In the genomic region with DNA sequence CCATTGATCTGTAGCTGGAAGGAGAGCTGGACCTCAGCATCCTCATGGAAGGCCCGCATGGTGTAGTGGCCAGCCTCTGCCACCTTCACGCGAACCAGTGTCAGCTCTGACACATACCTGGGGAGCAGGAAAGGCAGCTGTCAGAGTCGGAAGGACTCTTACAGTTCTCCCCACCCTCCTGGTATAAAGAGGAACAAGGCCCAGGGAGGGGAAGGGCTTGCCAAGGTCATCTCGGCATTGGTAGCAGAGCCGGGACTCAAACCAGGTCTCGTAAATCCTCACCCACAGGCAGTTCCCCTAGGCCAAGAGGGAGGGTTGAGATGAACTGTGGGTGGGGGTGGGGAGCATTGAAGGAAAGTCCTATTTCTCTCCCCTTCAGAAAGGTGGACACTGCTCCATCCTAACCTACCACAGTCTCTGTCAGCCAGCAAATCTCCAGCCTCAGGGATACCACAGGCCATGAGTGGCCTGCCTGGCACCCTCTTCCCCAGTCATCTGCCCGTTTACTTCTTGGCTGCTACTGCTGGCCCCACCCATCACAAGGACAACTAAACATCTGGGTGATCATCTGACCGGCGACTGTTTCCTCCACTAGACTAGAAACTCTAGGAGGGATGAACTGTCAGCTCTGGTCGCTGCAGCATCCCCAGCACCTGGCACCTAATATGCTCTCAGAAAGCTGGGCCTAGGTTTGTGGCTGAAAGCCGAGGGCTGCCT, we compare ENCODE assay signal across 16 cellular contexts. TPM values are rescaled to one million over a fixed set of nuclear protein-coding genes. Genes with fewer than 3 reads are reported as not detected.
A peak's percentile ranks its signal among the peaks of the same experiment; 100 is the strongest.
DNase-seq lines count a peak whose midpoint lies in the region; ATAC-seq and TF ChIP-seq lines count a peak whose summit lies in the region.
"Had no signal": no experiment of that assay in that cellular context is flagged by ENCODE, and none has a peak within 500 bp of the region (broad histone marks: within the 10 kb centered on the region; RNA-seq: fewer than 3 reads in every experiment).

No MANE protein-coding gene starts in this region.

- peak overlapping the region; percentile 69 for H3K27ac Mint-ChIP-seq in dendritic cell treated with granulocyte-macrophage colony-stimulating factor and Interleukin-4, amounts not matched to agents 40 ng/mL and 50 ng/mL, for 4 days
- H3K27ac Mint-ChIP-seq: activated CD8-positive, alpha-beta memory T cell treated with anti-CD3 and anti-CD28 coated beads, Interleukin-2, amount 10 ng/mL, durations not matched to agents 7 days and 5 days had no signal

- CTCF ChIA-PET in GM10248 (lab: Yijun Ruan, JAX) (interaction anchor here (1.2 to 3.0 kb wide), 8 partner anchors 11 to 305 kb away, joined by 3 to 19 read pairs (median 8); no protein-coding TSS in a partner anchor), PC-9 (lab: Charles Lee) (no interaction called here)

- no peak for TF ChIP-seq CTCF in mucosa of descending colon (IDR thresholded peaks at IDR 0.05)
- TF ChIP-seq CTCF in uterus (IDR thresholded peaks at IDR 0.05) = no peak
- no peak for TF ChIP-seq CTCF in GM10248 (IDR thresholded peaks at IDR 0.05; ENCODE audit: control extremely low read depth, extremely low read depth, low read depth, missing control alignments)
- TF ChIP-seq CTCF in PC-9 (conservative IDR thresholded peaks at IDR 0.05) = no peak

- H2AFZ ChIP-seq in PC-9 = no peak overlapping the region

- H3K36me3 Mint-ChIP-seq in dendritic cell treated with granulocyte-macrophage colony-stimulating factor and Interleukin-4, amounts not matched to agents 40 ng/mL and 50 ng/mL, for 4 days (ENCODE audit: low read depth) = no peaks in the 10 kb centered on the region

- ATAC-seq in Right ventricle myocardium inferior (no peak), left cardiac atrium (no peak), mucosa of descending colon (peak; percentile 39), GM21619 (IDR thresholded peaks at IDR 0.05; ENCODE audit: unreplicated experiment) (no peak)
- ATAC-seq: activated CD8-positive, alpha-beta memory T cell treated with anti-CD3 and anti-CD28 coated beads, Interleukin-2, amount 10 ng/mL, durations not matched to agents 7 days and 5 days; HCT116 had no signal

- H4K20me1 ChIP-seq in PC-9 (ENCODE audit: insufficient read depth) = no peaks in the 10 kb centered on the region

- H3K36me3 ChIP-seq in mucosa of descending colon (ENCODE audit: low read depth) (no peaks in the 10 kb centered on the region), uterus (no peaks in the 10 kb centered on the region), PC-9 (ENCODE audit: low read depth) (no peaks in the 10 kb centered on the region)

- peaks cover 59% of the 10 kb centered on the region for H3K4me1 Mint-ChIP-seq in dendritic cell treated with granulocyte-macrophage colony-stimulating factor and Interleukin-4, amounts not matched to agents 40 ng/mL and 50 ng/mL, for 4 days (ENCODE audit: low read depth)

- H3K27me3 ChIP-seq in uterus (no peaks in the 10 kb centered on the region), PC-9 (ENCODE audit: insufficient read depth, low read depth) (no peaks in the 10 kb centered on the region; the same call in 1 of the 2 replicates)

- DNase-seq in Right ventricle myocardium inferior (ENCODE audit: missing footprints) = peak; percentile 37
- DNase-seq in left cardiac atrium = no peak
- DNase-seq in mucosa of descending colon = peak in 1 of 3 donors; percentile 55
- peak; percentile 63 to 68 for DNase-seq in uterus
- DNase-seq in GM10248 (ENCODE audit: extremely low spot score) = no peak
- DNase-seq in PC-9 = no peak
- DNase-seq: activated CD8-positive, alpha-beta memory T cell treated with anti-CD3 and anti-CD28 coated beads, Interleukin-2, amount 10 ng/mL, durations not matched to agents 7 days and 5 days; effector memory CD4-positive, alpha-beta T cell; midbrain; NCI-H1436 treated with DMSO at 0.1 percent for 48 hours had no signal

- H3K79me2 ChIP-seq in PC-9 (ENCODE audit: low read depth) = no peaks in the 10 kb centered on the region

- POLR2A ChIA-PET in GM10248 (lab: Yijun Ruan, JAX) (no interaction called here), PC-9 (lab: Charles Lee; ENCODE audit: unreplicated experiment) (no interaction called here)

- no peak for TF ChIP-seq POLR2A in uterus (IDR thresholded peaks at IDR 0.05)

- H3K9me3 Mint-ChIP-seq in dendritic cell treated with granulocyte-macrophage colony-stimulating factor and Interleukin-4, amounts not matched to agents 40 ng/mL and 50 ng/mL, for 4 days = no peaks in the 10 kb centered on the region

- H3K4me3 ChIP-seq in mucosa of descending colon = no peak overlapping the region
- H3K4me3 ChIP-seq in uterus = no peak overlapping the region
- no peak overlapping the region for H3K4me3 ChIP-seq in PC-9

- H3K4me3 Mint-ChIP-seq in dendritic cell treated with granulocyte-macrophage colony-stimulating factor and Interleukin-4, amounts not matched to agents 40 ng/mL and 50 ng/mL, for 4 days = no peak overlapping the region
- H3K4me3 Mint-ChIP-seq: activated CD8-positive, alpha-beta memory T cell treated with anti-CD3 and anti-CD28 coated beads, Interleukin-2, amount 10 ng/mL, durations not matched to agents 7 days and 5 days had no signal

- BruUV-seq in PC-9 (replicated peaks; lab: Mats Ljungman, UMichigan) = no TSS peak

- H3K9me3 ChIP-seq in mucosa of descending colon (no peaks in the 10 kb centered on the region), uterus (no peaks in the 10 kb centered on the region), PC-9 (ENCODE audit: insufficient read depth, low read depth) (no peaks in the 10 kb centered on the region)

- H3F3A ChIP-seq in PC-9 (ENCODE audit: insufficient read depth, low read depth) = no peaks in the 10 kb centered on the region

- peak overlapping the region; percentile 97 to 99 for H3K27ac ChIP-seq in uterus
- H3K27ac ChIP-seq in PC-9 = no peak overlapping the region

- no peaks in the 10 kb centered on the region for H3K9me2 ChIP-seq in PC-9 (ENCODE audit: insufficient read depth)

- intact Hi-C loops in Right ventricle myocardium inferior (cut with DNase I) (loop anchor here (5.0 kb wide), 1 partner anchor 305 kb away; no protein-coding TSS in a partner anchor), left cardiac atrium (cut with DNase I) (loop anchor here (5.0 to 10.0 kb wide), 2 partner anchors 303 to 305 kb away; no protein-coding TSS in a partner anchor), mucosa of descending colon (cut with DNase I, micrococcal nuclease) (loop anchor here in 1 of 2 donors (2.0 kb wide), 1 partner anchor 85 kb away; no protein-coding TSS in a partner anchor), uterus (cut with DNase I; ENCODE audit: low total_unique reads) (loop anchor here (5.0 kb wide), 1 partner anchor 85 kb away; no protein-coding TSS in a partner anchor), PC-9 (cut with micrococcal nuclease; ENCODE audit: unreplicated experiment) (loop anchor here (2.0 to 5.0 kb wide), 2 partner anchors 80 to 297 kb away; no protein-coding TSS in a partner anchor)
- intact Hi-C loops in dendritic cell treated with granulocyte-macrophage colony-stimulating factor and Interleukin-4, amounts not matched to agents 40 ng/mL and 50 ng/mL, for 4 days (cut with micrococcal nuclease) = loop anchor here (10.0 kb wide), 1 partner anchor 223 kb away; the partner anchor contains the start of gene TCOF1

- H3K27me3 Mint-ChIP-seq in dendritic cell treated with granulocyte-macrophage colony-stimulating factor and Interleukin-4, amounts not matched to agents 40 ng/mL and 50 ng/mL, for 4 days = peaks cover 16% of the 10 kb centered on the region
- H3K27me3 Mint-ChIP-seq: activated CD8-positive, alpha-beta memory T cell treated with anti-CD3 and anti-CD28 coated beads, Interleukin-2, amount 10 ng/mL, durations not matched to agents 7 days and 5 days had no signal

- H3K4me2 ChIP-seq in PC-9 = no peak overlapping the region

- H3K4me1 ChIP-seq in mucosa of descending colon (ENCODE audit: low read depth) (peaks cover 13% of the 10 kb centered on the region), uterus (peaks cover 9 to 60% of the 10 kb centered on the region in 2 donors), PC-9 (replicated peaks; ENCODE audit: insufficient read depth) (no peaks in the 10 kb centered on the region)

RNA-seq across cellular contexts. Expression of gene PDGFRB, which starts 23.5 kb away (rescaled TPM):
- total RNA-seq in Right ventricle myocardium inferior = 57.2 TPM
- total RNA-seq in left cardiac atrium = 10 to 100 TPM; 62.9 to 68.3 TPM
- 10 to 100 TPM; 13.9 to 61.5 (median 27.1) TPM for total RNA-seq in mucosa of descending colon
- total RNA-seq in uterus = 100 to 1,000 TPM in 3 of 4 donors, 10 to 100 TPM in 1; 60.2 to 378 (median 235) TPM
- 0.08 TPM in 1 of 2 replicates, not detected in the other for total RNA-seq in PC-9 (2021)

RNA-seq across cellular contexts. Expression of gene CDX1, which starts 34.4 kb away (rescaled TPM):
- total RNA-seq in Right ventricle myocardium inferior (not detected), left cardiac atrium (not detected), mucosa of descending colon (100 to 1,000 TPM; 140 to 306 (median 302) TPM), uterus (under 1 TPM; 0.29 to 0.77 (median 0.38) TPM), PC-9 (2021) (not detected in 2 replicates)
- total RNA-seq: A673; activated CD8-positive, alpha-beta memory T cell treated with anti-CD3 and anti-CD28 coated beads, Interleukin-2, amount 10 ng/mL, durations not matched to agents 7 days and 5 days; OCI-LY7; T-helper 2 cell treated with Interferon-gamma antibody and Interleukin-4, amounts not matched to agents 100 ng/mL and 5 ng/mL, for 36 hours had no signal

RNA-seq across cellular contexts. Expression of gene CSF1R, which starts 45.8 kb away (rescaled TPM):
- 21.9 TPM for total RNA-seq in Right ventricle myocardium inferior
- 10 to 100 TPM; 18.3 to 41.6 TPM for total RNA-seq in left cardiac atrium
- 10 to 100 TPM in 2 of 3 donors, 1 to 10 TPM in 1; 9.0 to 39.0 (median 20.4) TPM for total RNA-seq in mucosa of descending colon
- total RNA-seq in uterus = 10 to 100 TPM in 3 of 4 donors, 1 to 10 TPM in 1; 1.0 to 42.9 (median 22.8) TPM
- 0.72 and 0.95 TPM in 2 replicates for total RNA-seq in PC-9 (2021)
- total RNA-seq: A673; OCI-LY7; T-helper 2 cell treated with Interferon-gamma antibody and Interleukin-4, amounts not matched to agents 100 ng/mL and 5 ng/mL, for 36 hours had no signal

RNA-seq across cellular contexts. Expression of gene SLC6A7, which starts 57.7 kb away (rescaled TPM):
- not detected for total RNA-seq in Right ventricle myocardium inferior
- total RNA-seq in left cardiac atrium = not detected
- total RNA-seq in mucosa of descending colon = 10 to 100 TPM; 15.2 to 26.4 (median 18.9) TPM
- total RNA-seq in uterus = not detected
- 0.25 TPM in 1 of 2 replicates, not detected in the other for total RNA-seq in PC-9 (2021)
- total RNA-seq: A673; activated CD8-positive, alpha-beta memory T cell treated with anti-CD3 and anti-CD28 coated beads, Interleukin-2, amount 10 ng/mL, durations not matched to agents 7 days and 5 days; OCI-LY7; T-helper 2 cell treated with Interferon-gamma antibody and Interleukin-4, amounts not matched to agents 100 ng/mL and 5 ng/mL, for 36 hours had no signal

Comparison
In these comparisons a context has a peak if more than half of its experiments do, and no peak if none do; other contexts are left out.
1. DNase-seq: peak in Right ventricle myocardium inferior (single experiment) and uterus (2 of 2); none in left cardiac atrium (single experiment), GM10248 (single experiment) and PC-9 (0 of 2).
2. RNA of gene PDGFRB, which starts 23.5 kb away (total RNA-seq): 60.2 to 378 TPM in uterus, 62.9 to 68.3 TPM in left cardiac atrium, 57.2 TPM in Right ventricle myocardium inferior (single experiment) and 13.9 to 61.5 TPM in mucosa of descending colon; 0.08 TPM in PC-9; every median in the first group is over 10 times any median in the second.
3. RNA of gene CDX1, which starts 34.4 kb away (total RNA-seq): 140 to 306 TPM in mucosa of descending colon; 0.29 to 0.77 TPM in uterus, not detected in left cardiac atrium, not detected in Right ventricle myocardium inferior (single experiment) and not detected in PC-9; every median in the first group is over 10 times any median in the second.